ENCODE assay signal across 21 cellular contexts in the genomic region with DNA sequence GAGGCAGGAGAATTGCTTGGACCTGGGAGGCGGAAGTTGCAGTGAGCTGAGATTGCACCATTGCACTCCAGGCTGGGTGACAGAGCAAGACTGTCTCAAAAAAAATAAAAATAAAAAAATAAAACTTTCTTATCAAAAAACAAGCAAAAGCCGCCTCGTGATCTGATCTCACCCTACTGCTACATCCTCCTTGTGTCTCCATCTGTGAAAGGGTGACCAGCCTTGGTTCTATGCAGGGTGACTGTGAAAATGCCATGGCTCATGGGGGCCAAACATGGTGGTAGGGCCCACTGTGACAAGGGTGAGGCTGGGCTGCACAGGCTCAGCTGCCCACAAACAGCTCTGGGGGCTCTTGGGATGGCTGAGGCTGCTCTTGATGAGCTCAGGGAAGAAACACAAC. TPM values are rescaled to one million over a fixed set of nuclear protein-coding genes. Genes with fewer than 3 reads are reported as not detected.
"Had no signal": no experiment of that assay in that cellular context is flagged by ENCODE, and none has a peak within 500 bp of the region (broad histone marks: within the 10 kb centered on the region; RNA-seq: fewer than 3 reads in every experiment).

No MANE protein-coding gene starts in this region.

- H3K4me3 Mint-ChIP-seq: activated CD8-positive, alpha-beta T cell treated with anti-CD3 and anti-CD28 coated beads for 36 hours; activated naive CD4-positive, alpha-beta T cell treated with anti-CD3 and anti-CD28 coated beads, Interleukin-2, amount 50 U/mL, for 24 hours; activated T-cell treated with anti-CD3 and anti-CD28 coated beads, Interleukin-2, amount 50 U/mL, for 72 hours; brain; central memory CD8-positive, alpha-beta T cell; T-helper 1 cell treated with Interleukin-12 subunit alpha and Interleukin-12 subunit beta and Interleukin-4 antibody, amounts not matched to agents 30 μg/mL and 1 μg/mL, for 36 hours had no signal

- H3K4me1 Mint-ChIP-seq: activated naive CD4-positive, alpha-beta T cell treated with anti-CD3 and anti-CD28 coated beads, Interleukin-2, amount 50 U/mL, for 24 hours; central memory CD8-positive, alpha-beta T cell had no signal

- H3K27ac ChIP-seq: SJSA1 had no signal

- H3K27me3 ChIP-seq: SJSA1 had no signal

- H3K9me3 Mint-ChIP-seq: activated CD8-positive, alpha-beta T cell treated with anti-CD3 and anti-CD28 coated beads for 36 hours; activated naive CD4-positive, alpha-beta T cell treated with anti-CD3 and anti-CD28 coated beads, Interleukin-2, amount 50 U/mL, for 24 hours; activated T-cell treated with anti-CD3 and anti-CD28 coated beads, Interleukin-2, amount 50 U/mL, for 72 hours; activated T-helper 2 cell treated with anti-CD3 and anti-CD28 coated beads, Interferon-gamma antibody, Interleukin-2, Interleukin-4, amounts not matched to agents 10 μg/mL and 5 μg/mL and 100 μg/mL, durations not matched to agents 14 hours and 24 hours and 36 hours; brain; central memory CD8-positive, alpha-beta T cell; T-helper 1 cell treated with Interleukin-12 subunit alpha and Interleukin-12 subunit beta and Interleukin-4 antibody, amounts not matched to agents 30 μg/mL and 1 μg/mL, for 36 hours had no signal

- H3K4me3 ChIP-seq: SJSA1 had no signal

- H3K36me3 ChIP-seq: SJSA1 had no signal

- DNase-seq: activated CD4-positive, alpha-beta T cell treated with anti-CD3 and anti-CD28 coated beads for 4 hours; activated CD8-positive, alpha-beta T cell treated with anti-CD3 and anti-CD28 coated beads for 36 hours; activated gamma-delta T cell treated with Interleukin-2 at 50 U/mL for 16 hours; activated T-cell treated with anti-CD3 and anti-CD28 coated beads, Interleukin-2, amount 50 U/mL, for 72 hours; Kasumi-1; NCI-H1048; NCI-H146; NCI-H187 treated with DMSO at 0.1 percent for 48 hours; NCI-H2081 treated with DMSO at 0.1 percent for 48 hours; NCI-H446; NCI-H524; PC-3; SHP77 had no signal

- ATAC-seq: activated CD4-positive, CD25-positive, alpha-beta regulatory T cell treated with anti-CD3 and anti-CD28 coated beads, Interleukin-2, amount 50 U/mL, for 24 hours; activated CD8-positive, alpha-beta T cell treated with anti-CD3 and anti-CD28 coated beads for 36 hours; activated T-cell treated with anti-CD3 and anti-CD28 coated beads, Interleukin-2, amount 50 U/mL, for 72 hours; PC-3 had no signal

- H3K27ac Mint-ChIP-seq: activated CD8-positive, alpha-beta T cell treated with anti-CD3 and anti-CD28 coated beads for 36 hours; activated naive CD4-positive, alpha-beta T cell treated with anti-CD3 and anti-CD28 coated beads, Interleukin-2, amount 50 U/mL, for 24 hours; activated T-cell treated with anti-CD3 and anti-CD28 coated beads, Interleukin-2, amount 50 U/mL, for 72 hours; activated T-helper 2 cell treated with anti-CD3 and anti-CD28 coated beads, Interferon-gamma antibody, Interleukin-2, Interleukin-4, amounts not matched to agents 10 μg/mL and 5 μg/mL and 100 μg/mL, durations not matched to agents 14 hours and 24 hours and 36 hours; T-helper 1 cell treated with Interleukin-12 subunit alpha and Interleukin-12 subunit beta and Interleukin-4 antibody, amounts not matched to agents 30 μg/mL and 1 μg/mL, for 36 hours had no signal

- H3K9me3 ChIP-seq: SJSA1 had no signal

- H3K36me3 Mint-ChIP-seq: activated naive CD4-positive, alpha-beta T cell treated with anti-CD3 and anti-CD28 coated beads, Interleukin-2, amount 50 U/mL, for 24 hours; brain had no signal

RNA-seq across cellular contexts. Expression of a gene that starts 1.0 kb away (rescaled TPM):
- total RNA-seq: activated CD8-positive, alpha-beta T cell treated with anti-CD3 and anti-CD28 coated beads for 36 hours; activated T-cell treated with anti-CD3 and anti-CD28 coated beads, Interleukin-2, amount 50 U/mL, for 72 hours; activated T-helper 2 cell treated with anti-CD3 and anti-CD28 coated beads, Interferon-gamma antibody, Interleukin-2, Interleukin-4, amounts not matched to agents 10 μg/mL and 5 μg/mL and 100 μg/mL, durations not matched to agents 14 hours and 24 hours and 36 hours; astrocyte; PC-3; SJSA1 had no signal

RNA-seq across cellular contexts. Expression of a gene that starts 14.9 kb away (rescaled TPM):
- total RNA-seq: activated T-helper 2 cell treated with anti-CD3 and anti-CD28 coated beads, Interferon-gamma antibody, Interleukin-2, Interleukin-4, amounts not matched to agents 10 μg/mL and 5 μg/mL and 100 μg/mL, durations not matched to agents 14 hours and 24 hours and 36 hours had no signal
